In the genomic region with DNA sequence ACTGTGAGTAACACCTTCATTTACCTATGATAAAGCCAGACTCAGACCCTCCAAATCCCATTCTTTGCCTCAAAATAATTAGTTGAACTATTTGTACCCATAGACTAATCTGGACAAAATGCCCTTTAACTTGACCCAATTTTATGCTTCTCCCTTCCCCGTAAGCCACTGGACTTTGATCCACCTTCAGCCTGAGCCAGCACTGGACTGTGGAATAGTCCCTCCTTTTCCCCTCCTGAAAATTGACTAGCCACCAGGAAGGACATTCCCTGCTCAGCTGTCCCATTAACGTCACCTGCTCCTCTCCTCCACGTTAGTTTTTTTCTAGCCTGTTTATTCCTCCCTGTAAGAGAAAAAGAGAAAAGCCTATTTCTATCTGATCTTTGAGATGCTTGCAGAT, we compare ENCODE assay signal across 23 cellular contexts. TPM values are rescaled to one million over a fixed set of nuclear protein-coding genes. Genes with fewer than 3 reads are reported as not detected.
DNase-seq lines count a peak whose midpoint lies in the region; ATAC-seq, FAIRE-seq and TF ChIP-seq lines count a peak whose summit lies in the region.
"Had no signal": no experiment of that assay in that cellular context is flagged by ENCODE, and none has a peak within 500 bp of the region (broad histone marks: within the 10 kb centered on the region; RNA-seq: fewer than 3 reads in every experiment).

No MANE protein-coding gene starts in this region.

- WGBS in esophagus muscularis mucosa = 88% methylated on average over 3 of the region's 3 CpGs
- 79% methylated on average over 3 of the region's 3 CpGs for WGBS in right lobe of liver (ENCODE audit: insufficient coverage, low coverage, low lambda C conversion rate, missing lambda C conversion rate)

- POLR2A ChIA-PET in naive thymus-derived CD8-positive, alpha-beta T cell (lab: Charles Lee) = no interaction called here

- no peak overlapping the region for H3K9ac ChIP-seq in astrocyte (ENCODE audit: low read length)

- FAIRE-seq in astrocyte (lab: Jason Lieb, UNC) = no peak
- FAIRE-seq: G401.6, GM12892, GM19239 had no signal

- no peaks in the 10 kb centered on the region for H3K27me3 ChIP-seq in astrocyte (ENCODE audit: insufficient read depth, low read length)
- no peaks in the 10 kb centered on the region for H3K27me3 ChIP-seq in esophagus muscularis mucosa
- H3K27me3 ChIP-seq in right lobe of liver = no peaks in the 10 kb centered on the region
- H3K27me3 ChIP-seq in neutrophil = no peaks in the 10 kb centered on the region

- TF ChIP-seq POLR2A in esophagus muscularis mucosa (IDR thresholded peaks at IDR 0.05; ENCODE audit: low read depth) (no peak), right lobe of liver (IDR thresholded peaks at IDR 0.05) (no peak)

- H4K20me1 ChIP-seq in astrocyte (ENCODE audit: insufficient read depth, low read length) = no peaks in the 10 kb centered on the region

- DNase-seq in astrocyte (ENCODE audit: low read depth) (no peak), esophagus muscularis mucosa (ENCODE audit: extremely low spot score) (peak; percentile 31), right lobe of liver (no peak), dermis blood vessel endothelial cell (no peak)
- no peak for DNase-seq in naive thymus-derived CD8-positive, alpha-beta T cell
- DNase-seq in activated T-cell treated with anti-CD3 and anti-CD28 coated beads, Interleukin-2, amount 50 U/mL, for 24 hours = no peak
- DNase-seq: C1 segment of cervical spinal cord; Caco-2; CD4-positive, alpha-beta memory T cell; DMS153; DND-41; H9 had no signal

- H3K4me1 Mint-ChIP-seq in astrocyte (ENCODE audit: low read depth, unreplicated experiment) = peaks cover 5% of the 10 kb centered on the region
- H3K4me1 Mint-ChIP-seq in naive thymus-derived CD8-positive, alpha-beta T cell = peaks cover 0 to 8% (median 0%) of the 10 kb centered on the region in 4 donors
- H3K4me1 Mint-ChIP-seq in activated T-cell treated with anti-CD3 and anti-CD28 coated beads, Interleukin-2, amount 50 U/mL, for 24 hours (ENCODE audit: low read depth) = no peaks in the 10 kb centered on the region
- H3K4me1 Mint-ChIP-seq: GM23338, H9 had no signal

- no peaks in the 10 kb centered on the region for H3K4me1 ChIP-seq in astrocyte (ENCODE audit: insufficient read depth, low read length)
- no peaks in the 10 kb centered on the region for H3K4me1 ChIP-seq in esophagus muscularis mucosa
- H3K4me1 ChIP-seq in right lobe of liver = peaks cover 0 to 9% (median 0%) of the 10 kb centered on the region in 4 donors
- H3K4me1 ChIP-seq in neutrophil (ENCODE audit: control insufficient read depth in 1 of 2, insufficient read depth in 1 of 2, low read depth in 1 of 2, low read length in 1 of 2) = peaks cover 16 to 25% of the 10 kb centered on the region in 2 experiments
- H3K4me1 ChIP-seq: Caco-2 had no signal

- peak overlapping the region; percentile 54 for H3K4me3 Mint-ChIP-seq in astrocyte (ENCODE audit: unreplicated experiment)
- H3K4me3 Mint-ChIP-seq in naive thymus-derived CD8-positive, alpha-beta T cell = no peak overlapping the region
- H3K4me3 Mint-ChIP-seq in activated T-cell treated with anti-CD3 and anti-CD28 coated beads, Interleukin-2, amount 50 U/mL, for 24 hours = no peak overlapping the region
- H3K4me3 Mint-ChIP-seq: CD4-positive, alpha-beta memory T cell; GM23338; H9 had no signal

- no peaks in the 10 kb centered on the region for H3K27me3 Mint-ChIP-seq in astrocyte (ENCODE audit: low read depth, unreplicated experiment)
- no peaks in the 10 kb centered on the region for H3K27me3 Mint-ChIP-seq in naive thymus-derived CD8-positive, alpha-beta T cell
- H3K27me3 Mint-ChIP-seq in activated T-cell treated with anti-CD3 and anti-CD28 coated beads, Interleukin-2, amount 50 U/mL, for 24 hours = no peaks in the 10 kb centered on the region
- H3K27me3 Mint-ChIP-seq: CD4-positive, alpha-beta memory T cell had no signal

- H3K9me3 ChIP-seq in astrocyte (ENCODE audit: insufficient read depth, low read depth, low read length) (no peaks in the 10 kb centered on the region), esophagus muscularis mucosa (no peaks in the 10 kb centered on the region), right lobe of liver (no peaks in the 10 kb centered on the region), neutrophil (no peaks in the 10 kb centered on the region)
- H3K9me3 ChIP-seq: Caco-2 had no signal

- TF ChIP-seq EP300 in esophagus muscularis mucosa (IDR thresholded peaks at IDR 0.05) = no peak

- intact Hi-C loops in esophagus muscularis mucosa (cut with DNase I) (no loop called here), right lobe of liver (cut with DNase I) (no loop called here)

- H3K4me2 ChIP-seq in astrocyte (ENCODE audit: low read length) = no peak overlapping the region
- H3K4me2 ChIP-seq: GM23338 had no signal

- no peak overlapping the region for H2AFZ ChIP-seq in astrocyte (ENCODE audit: low read depth, low read length)
- H2AFZ ChIP-seq: GM23338 had no signal

- H3K79me2 ChIP-seq in astrocyte (ENCODE audit: insufficient read depth, low read length) = no peaks in the 10 kb centered on the region

- no peaks in the 10 kb centered on the region for H3K9me3 Mint-ChIP-seq in astrocyte (ENCODE audit: unreplicated experiment)
- peaks cover 0 to 2% (median 0%) of the 10 kb centered on the region in 9 donors for H3K9me3 Mint-ChIP-seq in naive thymus-derived CD8-positive, alpha-beta T cell
- no peaks in the 10 kb centered on the region for H3K9me3 Mint-ChIP-seq in activated T-cell treated with anti-CD3 and anti-CD28 coated beads, Interleukin-2, amount 50 U/mL, for 24 hours
- H3K9me3 Mint-ChIP-seq: GM23338, H9 had no signal

- H3K27ac ChIP-seq in astrocyte (ENCODE audit: low read depth, low read length) (no peak overlapping the region), esophagus muscularis mucosa (replicated peaks in 1 of 4) (no peak overlapping the region), right lobe of liver (no peak overlapping the region), neutrophil (peak overlapping the region; percentile 51)

- H3K36me3 ChIP-seq in astrocyte (ENCODE audit: insufficient read depth, low read length) (peaks cover 28% of the 10 kb centered on the region), esophagus muscularis mucosa (peaks cover 26 to 66% (median 59%) of the 10 kb centered on the region in 4 donors), right lobe of liver (peaks cover 3 to 40% (median 12%) of the 10 kb centered on the region in 4 donors), neutrophil (peaks cover 41% of the 10 kb centered on the region)

- H3K4me3 ChIP-seq in astrocyte (ENCODE audit: insufficient read depth, low read depth, low read length) (no peak overlapping the region), esophagus muscularis mucosa (no peak overlapping the region), right lobe of liver (no peak overlapping the region), neutrophil (ENCODE audit: low read depth in 1 of 2, low read length in 1 of 2) (no peak overlapping the region)
- H3K4me3 ChIP-seq: GM23338 had no signal

- H3K27ac Mint-ChIP-seq in astrocyte (ENCODE audit: unreplicated experiment) = no peak overlapping the region
- peak overlapping the region in 3 of 10 donors; percentile 6 to 61 (median 46) for H3K27ac Mint-ChIP-seq in naive thymus-derived CD8-positive, alpha-beta T cell
- H3K27ac Mint-ChIP-seq in activated T-cell treated with anti-CD3 and anti-CD28 coated beads, Interleukin-2, amount 50 U/mL, for 24 hours = no peak overlapping the region
- H3K27ac Mint-ChIP-seq: GM23338, H9 had no signal

- TF ChIP-seq CTCF in astrocyte (IDR thresholded peaks at IDR 0.05; ENCODE audit: insufficient read depth, low read depth, low read length) (no peak), esophagus muscularis mucosa (IDR thresholded peaks at IDR 0.05) (no peak), right lobe of liver (IDR thresholded peaks at IDR 0.05) (no peak), neutrophil (IDR thresholded peaks at IDR 0.05) (no peak)

- H3K36me3 Mint-ChIP-seq in astrocyte (ENCODE audit: low read depth, unreplicated experiment) = peaks cover 23% of the 10 kb centered on the region
- H3K36me3 Mint-ChIP-seq in naive thymus-derived CD8-positive, alpha-beta T cell = peaks cover 15 to 81% (median 55%) of the 10 kb centered on the region in 3 donors
- peaks cover 86% of the 10 kb centered on the region for H3K36me3 Mint-ChIP-seq in activated T-cell treated with anti-CD3 and anti-CD28 coated beads, Interleukin-2, amount 50 U/mL, for 24 hours (ENCODE audit: low read depth)

- ATAC-seq in right lobe of liver (peak in 3 of 4 donors; percentile 48 to 87 (median 76)), GM18858 (IDR thresholded peaks at IDR 0.05; ENCODE audit: unreplicated experiment) (no peak)
- ATAC-seq in naive thymus-derived CD8-positive, alpha-beta T cell = no peak
- ATAC-seq: GM23338, HCT116 had no signal

RNA-seq across cellular contexts. Expression of gene MED21, which starts 10.3 kb away (rescaled TPM):
- total RNA-seq in astrocyte = 44.8 and 47.3 TPM in 2 replicates
- 10 to 100 TPM; 43.0 to 58.6 (median 51.9) TPM for total RNA-seq in esophagus muscularis mucosa
- 10 to 100 TPM; 14.7 to 26.8 (median 20.6) TPM for total RNA-seq in right lobe of liver
- total RNA-seq in naive thymus-derived CD8-positive, alpha-beta T cell = 10 to 100 TPM; 68.6 to 86.3 TPM
- polyA plus RNA-seq in naive thymus-derived CD8-positive, alpha-beta T cell = 10 to 100 TPM; 13.1 to 16.7 (median 16.5) TPM
- 53.1 and 57.6 TPM in 2 replicates for total RNA-seq in dermis blood vessel endothelial cell

RNA-seq across cellular contexts. Expression of gene TM7SF3, which starts 18.5 kb away (rescaled TPM):
- total RNA-seq in astrocyte (93.2 and 104 TPM in 2 replicates), esophagus muscularis mucosa (10 to 100 TPM; 31.8 to 50.7 (median 40.5) TPM), right lobe of liver (10 to 100 TPM; 38.4 to 75.1 (median 62.8) TPM), dermis blood vessel endothelial cell (80.0 and 109 TPM in 2 replicates)
- 10 to 100 TPM; 23.5 to 26.5 TPM for total RNA-seq in naive thymus-derived CD8-positive, alpha-beta T cell
- 10 to 100 TPM; 44.3 to 62.8 (median 51.4) TPM for polyA plus RNA-seq in naive thymus-derived CD8-positive, alpha-beta T cell

RNA-seq across cellular contexts. Expression of gene C12orf71, which starts 49.7 kb away (rescaled TPM):
- not detected in 2 replicates for total RNA-seq in astrocyte
- not detected for total RNA-seq in esophagus muscularis mucosa
- total RNA-seq in right lobe of liver = not detected
- not detected for total RNA-seq in naive thymus-derived CD8-positive, alpha-beta T cell
- polyA plus RNA-seq in naive thymus-derived CD8-positive, alpha-beta T cell = not detected
- total RNA-seq in dermis blood vessel endothelial cell = not detected in 2 replicates
- total RNA-seq: A172; A673; Caco-2; CD4-positive, alpha-beta memory T cell; GM23338; H4; H9 had no signal
- polyA plus RNA-seq: BJ; CD4-positive, alpha-beta memory T cell; GM23338 had no signal

Comparison
In these comparisons a context has a peak if more than half of its experiments do, and no peak if none do; other contexts are left out.
1. ATAC-seq: peak in right lobe of liver (3 of 4); none in GM18858 (single experiment) and naive thymus-derived CD8-positive, alpha-beta T cell (0 of 2).